In the genomic region with DNA sequence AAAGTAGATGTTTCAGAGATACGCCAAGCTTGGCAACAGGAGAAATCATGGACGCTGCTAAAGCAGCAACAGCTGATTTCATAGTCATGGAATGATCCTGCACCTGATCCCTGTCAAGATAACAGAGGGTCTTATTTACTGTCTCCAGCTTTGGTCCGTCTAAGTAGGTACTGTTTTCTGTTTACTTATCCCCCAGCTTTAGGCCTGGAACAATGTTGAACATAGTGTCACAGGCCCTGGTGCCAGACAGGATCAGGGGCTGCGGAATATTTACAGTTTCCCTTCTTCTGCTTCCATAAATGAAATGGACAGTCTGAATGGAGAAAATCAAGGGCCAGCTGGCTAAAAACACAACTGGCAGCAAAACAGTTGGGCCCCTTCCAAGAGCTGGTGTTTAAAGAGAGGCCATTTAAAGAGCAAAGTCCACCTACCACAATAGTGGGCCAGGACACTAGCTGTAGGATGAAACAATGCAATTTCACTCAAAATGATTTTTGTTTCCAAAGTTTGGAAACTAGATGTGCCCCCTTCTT, we compare ENCODE assay signal across 1 cellular context.
TF ChIP-seq lines count a peak whose summit lies in the region.

No MANE protein-coding gene starts in this region.

TF ChIP-seq in IMR-90, 13 proteins besides CTCF, POLR2A, EP300 and RAD21 (continued from another document):
- TF ChIP-seq RFX5 (IDR thresholded peaks at IDR 0.05; ENCODE audit: low read depth, low read length) (no peak), RCOR1 (IDR thresholded peaks at IDR 0.05; ENCODE audit: insufficient replicate concordance, low read length) (no peak), CEBPB (IDR thresholded peaks at IDR 0.05; ENCODE audit: low read depth, low read length) (no peak)
